Comparison of ENCODE assay signal across 8 cellular contexts in the genomic region with DNA sequence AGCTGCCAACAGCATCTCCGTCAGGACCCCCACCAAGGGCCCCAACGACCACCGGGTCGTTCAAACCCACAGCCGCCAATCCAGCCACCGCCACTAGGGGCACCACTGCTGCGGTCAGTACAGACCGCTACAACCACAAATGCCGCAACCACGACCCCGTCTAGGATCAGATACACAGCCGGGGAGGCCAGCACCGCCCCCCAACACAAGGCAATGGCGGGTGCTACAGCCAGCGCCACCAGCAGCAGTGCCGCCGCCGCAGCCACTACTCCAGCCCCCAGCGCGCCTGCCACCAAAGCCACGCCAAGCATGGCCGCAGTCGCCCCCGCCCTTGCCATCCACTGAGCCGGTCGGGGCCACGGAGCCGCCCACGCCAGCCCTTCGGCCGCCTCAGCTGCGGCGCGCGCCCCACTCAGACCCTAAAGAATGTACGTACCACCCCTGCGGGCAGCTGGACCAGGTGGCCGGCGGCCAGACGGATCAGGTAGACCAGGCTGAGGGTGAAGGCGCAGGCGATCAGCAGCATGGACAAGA. TPM values are rescaled to one million over a fixed set of nuclear protein-coding genes. Genes with fewer than 3 reads are reported as not detected.
DNase-seq lines count a peak whose midpoint lies in the region; ATAC-seq, FAIRE-seq and TF ChIP-seq lines count a peak whose summit lies in the region.

No MANE protein-coding gene starts in this region.

- H3K27me3 ChIP-seq in BLaER1 treated with 17β-estradiol and CSF1 and Interleukin-3, amounts not matched to agents 10 nM and 100 nM: no peaks in the 10 kb centered on the region

- no peak for FAIRE-seq in GM19239 (lab: Jason Lieb, UNC)

- H3K9me3 ChIP-seq in BLaER1 treated with 17β-estradiol and CSF1 and Interleukin-3, amounts not matched to agents 10 nM and 100 nM (replicated peaks in 1 of 11): peaks cover 0 to 5% (median 0%) of the 10 kb centered on the region in 11 experiments; a peak in 2 of 22 replicates

- peak; percentile 23 for ATAC-seq in HG03442 (IDR thresholded peaks at IDR 0.05; ENCODE audit: unreplicated experiment)

- peaks cover 0 to 23% (median 0%) of the 10 kb centered on the region in 11 experiments; a peak in 7 of 22 replicates for H4K20me1 ChIP-seq in BLaER1 treated with 17β-estradiol and CSF1 and Interleukin-3, amounts not matched to agents 10 nM and 100 nM

- peak overlapping the region; percentile 82 to 95 (median 89) for H3K9ac ChIP-seq in BLaER1 treated with 17β-estradiol and CSF1 and Interleukin-3, amounts not matched to agents 10 nM and 100 nM

- TF ChIP-seq CTCF in epithelial cell of proximal tubule (conservative IDR thresholded peaks at IDR 0.05; ENCODE audit: low read depth, low read length): peak; percentile 84

- H3K27ac ChIP-seq in BLaER1 treated with 17β-estradiol and CSF1 and Interleukin-3, amounts not matched to agents 10 nM and 100 nM: peak overlapping the region; percentile 85 to 95 (median 92)

- peak overlapping the region; percentile 71 to 89 (median 79) for H3K4me2 ChIP-seq in BLaER1 treated with 17β-estradiol and CSF1 and Interleukin-3, amounts not matched to agents 10 nM and 100 nM

- peak overlapping the region; percentile 74 to 95 (median 91) for H3K4me3 ChIP-seq in BLaER1 treated with 17β-estradiol and CSF1 and Interleukin-3, amounts not matched to agents 10 nM and 100 nM
- peak overlapping the region; percentile 93 for H3K4me3 ChIP-seq in epithelial cell of proximal tubule (ENCODE audit: low read depth, low read length)

- peaks cover 22 to 35% (median 26%) of the 10 kb centered on the region in 10 experiments for H3K4me1 ChIP-seq in BLaER1 treated with 17β-estradiol and CSF1 and Interleukin-3, amounts not matched to agents 10 nM and 100 nM

- H3K36me3 ChIP-seq in BLaER1 treated with 17β-estradiol and CSF1 and Interleukin-3, amounts not matched to agents 10 nM and 100 nM: peaks cover 3 to 29% (median 23%) of the 10 kb centered on the region in 11 experiments; a peak in 20 of 22 replicates

- peak; percentile 18 for DNase-seq in GM19239 (ENCODE audit: insufficient read length, low spot score)
- DNase-seq in NCI-H82 treated with DMSO at 0.1 percent for 48 hours (lab: John Stamatoyannopoulos, UW; ENCODE audit: unreplicated experiment): peak; percentile 75
- peak; percentile 35 for DNase-seq in activated T-cell treated with anti-CD3 and anti-CD28 coated beads for 24 hours (ENCODE audit: low read depth)
- no peak for DNase-seq in epithelial cell of proximal tubule (ENCODE audit: low read depth)
- DNase-seq in mucosa of gallbladder (ENCODE audit: low spot score): peak; percentile 73
- peak; percentile 32 to 39 for DNase-seq in stimulated activated CD8-positive, alpha-beta memory T cell treated with anti-CD3 and anti-CD28 coated beads, Interleukin-4, amount 100 ng/mL, for 4 hours (ENCODE audit: low read depth in 2 of 2, low spot score in 1 of 2)

RNA-seq across cellular contexts. Expression of a gene that starts 0.5 kb away (rescaled TPM):
- total RNA-seq in epithelial cell of proximal tubule: 74.8 and 149 TPM in 2 replicates
- 284 TPM for total RNA-seq in mucosa of gallbladder

RNA-seq across cellular contexts. Expression of a gene that starts 45.1 kb away (rescaled TPM):
- not detected in 2 replicates for total RNA-seq in epithelial cell of proximal tubule
- not detected for total RNA-seq in mucosa of gallbladder
